Comparison of ENCODE assay signal across 17 cellular contexts in genomic region chr15:92981333-92981732, GRCh38.
A peak's percentile ranks its signal among the peaks of the same experiment; 100 is the strongest.
DNase-seq lines count a peak whose midpoint lies in the region; ATAC-seq and TF ChIP-seq lines count a peak whose summit lies in the region.
"Had no signal": no experiment of that assay in that cellular context is flagged by ENCODE, and none has a peak within 500 bp of the region (broad histone marks: within the 10 kb centered on the region; RNA-seq: fewer than 3 reads in every experiment).

No MANE protein-coding gene starts in this region.

- POLR2A ChIA-PET in activated CD4-positive, alpha-beta memory T cell treated with anti-CD3 and anti-CD28 coated beads for 36 hours (lab: Charles Lee), result interaction anchor here (1.4 kb wide), 1 partner anchor 9 kb away, joined by 3 read pairs; no protein-coding TSS in a partner anchor
- POLR2A ChIA-PET in activated CD4-positive, alpha-beta memory T cell treated with anti-CD3 and anti-CD28 coated beads, Interleukin-2, amount 10 ng/mL, durations not matched to agents 7 days and 5 days (lab: Charles Lee), result interaction anchor here (1.5 to 1.7 kb wide), 2 partner anchors 9 to 173 kb away, joined by 3 to 10 read pairs; no protein-coding TSS in a partner anchor
- POLR2A ChIA-PET in PC-3 (lab: Charles Lee; ENCODE audit: unreplicated experiment), result no interaction called here

- peak overlapping the region; percentile 54 for H3K4me3 ChIP-seq in PC-3 (ENCODE audit: low read length)
- peak overlapping the region; percentile 5 for H3K4me3 ChIP-seq in effector memory CD4-positive, alpha-beta T cell (ENCODE audit: insufficient read depth, low read depth, low read length, poor library complexity, severe bottlenecking)
- no peak overlapping the region for H3K4me3 ChIP-seq in osteoblast (ENCODE audit: insufficient read depth, low read length)
- H3K4me3 ChIP-seq in foreskin fibroblast (ENCODE audit: low read depth in 1 of 2, low read length in 2 of 2), result no peak overlapping the region
- H3K4me3 ChIP-seq: heart right ventricle, right atrium auricular region had no signal

- H3K79me2 ChIP-seq in PC-3 (ENCODE audit: low read length) (peaks cover 25% of the 10 kb centered on the region), osteoblast (ENCODE audit: insufficient read depth, low read length) (peaks cover 61% of the 10 kb centered on the region)

- H2AFZ ChIP-seq in PC-3 (ENCODE audit: low read length), result no peak overlapping the region
- H2AFZ ChIP-seq in osteoblast (ENCODE audit: low read length), result no peak overlapping the region

- DNase-seq in activated CD4-positive, alpha-beta memory T cell treated with anti-CD3 and anti-CD28 coated beads for 36 hours, result no peak
- no peak for DNase-seq in activated CD4-positive, alpha-beta memory T cell treated with anti-CD3 and anti-CD28 coated beads, Interleukin-2, amount 10 ng/mL, durations not matched to agents 7 days and 5 days
- DNase-seq in PC-3 (peak; percentile 94), osteoblast (ENCODE audit: insufficient read length, low spot score, missing footprints) (peak; percentile 1), foreskin fibroblast (no peak), NCI-H446 treated with DMSO at 0.1 percent for 48 hours (lab: John Stamatoyannopoulos, UW) (no peak)
- DNase-seq in effector memory CD4-positive, alpha-beta T cell, result no peak
- no peak for DNase-seq in stimulated activated naive CD4-positive, alpha-beta T cell treated with Interleukin-2 at 50 U/mL for 16 hours (lab: John Stamatoyannopoulos, UW)
- DNase-seq: activated CD8-positive, alpha-beta memory T cell treated with anti-CD3 and anti-CD28 coated beads for 24 hours; activated effector memory CD4-positive, alpha-beta T cell treated with Interleukin-2 at 50 U/mL for 16 hours; CD8-positive, alpha-beta memory T cell; cortex of kidney; heart right ventricle; midbrain; NCI-H146 had no signal

- peak overlapping the region; percentile 77 for H3K9ac ChIP-seq in PC-3 (ENCODE audit: low read length)

- BruUV-seq in PC-3 (replicated peaks; lab: Mats Ljungman, UMichigan), result no TSS peak

- H3K27me3 ChIP-seq in PC-3 (ENCODE audit: low read length), result no peaks in the 10 kb centered on the region
- H3K27me3 ChIP-seq in effector memory CD4-positive, alpha-beta T cell (replicated peaks; ENCODE audit: control insufficient read depth, insufficient read depth, low read length, poor library complexity, severe bottlenecking), result no peaks in the 10 kb centered on the region
- H3K27me3 ChIP-seq in osteoblast (ENCODE audit: insufficient read depth, low read length), result no peaks in the 10 kb centered on the region
- H3K27me3 ChIP-seq: heart right ventricle, right atrium auricular region had no signal

- intact Hi-C loops in activated CD4-positive, alpha-beta memory T cell treated with anti-CD3 and anti-CD28 coated beads for 36 hours (cut with micrococcal nuclease), result loop anchor here (1.0 to 2.0 kb wide), 2 partner anchors 23 to 37 kb away; no protein-coding TSS in a partner anchor
- intact Hi-C loops in PC-3 (cut with micrococcal nuclease), result loop anchor here (5.0 kb wide), 1 partner anchor 74 kb away; no protein-coding TSS in a partner anchor

- H3K4me3 Mint-ChIP-seq in activated CD4-positive, alpha-beta memory T cell treated with anti-CD3 and anti-CD28 coated beads for 36 hours, result peak overlapping the region; percentile 12
- H3K4me3 Mint-ChIP-seq in activated CD4-positive, alpha-beta memory T cell treated with anti-CD3 and anti-CD28 coated beads, Interleukin-2, amount 10 ng/mL, durations not matched to agents 7 days and 5 days, result no peak overlapping the region
- H3K4me3 Mint-ChIP-seq: neural crest cell had no signal

- peak overlapping the region; percentile 98 for H3K27ac ChIP-seq in PC-3 (ENCODE audit: low read length)
- H3K27ac ChIP-seq in effector memory CD4-positive, alpha-beta T cell (ENCODE audit: insufficient read depth, low read length, poor library complexity, severe bottlenecking), result no peak overlapping the region
- H3K27ac ChIP-seq in osteoblast (ENCODE audit: low read depth, low read length), result no peak overlapping the region
- H3K27ac ChIP-seq: right atrium auricular region had no signal

- peaks cover 58% of the 10 kb centered on the region for H3K36me3 ChIP-seq in PC-3 (ENCODE audit: low read depth, low read length)
- H3K36me3 ChIP-seq in effector memory CD4-positive, alpha-beta T cell (ENCODE audit: control insufficient read depth, insufficient read depth, low read length), result peaks cover 92% of the 10 kb centered on the region
- H3K36me3 ChIP-seq in osteoblast (ENCODE audit: insufficient read depth, low read length), result peaks cover 98% of the 10 kb centered on the region

- CTCF ChIA-PET in activated CD4-positive, alpha-beta memory T cell treated with anti-CD3 and anti-CD28 coated beads for 36 hours (lab: Charles Lee), result interaction anchor here (0.8 to 2.0 kb wide), 3 partner anchors 40 to 184 kb away, joined by 4 to 7 read pairs (median 5); no protein-coding TSS in a partner anchor
- CTCF ChIA-PET in activated CD4-positive, alpha-beta memory T cell treated with anti-CD3 and anti-CD28 coated beads, Interleukin-2, amount 10 ng/mL, durations not matched to agents 7 days and 5 days (lab: Charles Lee), result no interaction called here
- CTCF ChIA-PET in PC-3 (lab: Charles Lee), result no interaction called here

- no peaks in the 10 kb centered on the region for H3K27me3 Mint-ChIP-seq in activated CD4-positive, alpha-beta memory T cell treated with anti-CD3 and anti-CD28 coated beads for 36 hours
- H3K27me3 Mint-ChIP-seq in activated CD4-positive, alpha-beta memory T cell treated with anti-CD3 and anti-CD28 coated beads, Interleukin-2, amount 10 ng/mL, durations not matched to agents 7 days and 5 days, result no peaks in the 10 kb centered on the region
- H3K27me3 Mint-ChIP-seq: CD8-positive, alpha-beta memory T cell had no signal

- H3K9me3 ChIP-seq in PC-3 (ENCODE audit: low read length), result no peaks in the 10 kb centered on the region
- H3K9me3 ChIP-seq in effector memory CD4-positive, alpha-beta T cell (ENCODE audit: control insufficient read depth, low read length), result no peaks in the 10 kb centered on the region
- no peaks in the 10 kb centered on the region for H3K9me3 ChIP-seq in osteoblast (ENCODE audit: low read depth, low read length)
- H3K9me3 ChIP-seq: heart right ventricle, right atrium auricular region had no signal

- H3K4me1 Mint-ChIP-seq in activated CD4-positive, alpha-beta memory T cell treated with anti-CD3 and anti-CD28 coated beads for 36 hours (ENCODE audit: low read depth), result peaks cover 11% of the 10 kb centered on the region
- H3K4me1 Mint-ChIP-seq in activated CD4-positive, alpha-beta memory T cell treated with anti-CD3 and anti-CD28 coated beads, Interleukin-2, amount 10 ng/mL, durations not matched to agents 7 days and 5 days, result peaks cover 13% of the 10 kb centered on the region

- H3F3A ChIP-seq in PC-3 (ENCODE audit: low read length, unreplicated experiment), result peaks cover 19% of the 10 kb centered on the region

- H4K20me1 ChIP-seq in PC-3 (ENCODE audit: low read length) (no peaks in the 10 kb centered on the region), osteoblast (ENCODE audit: insufficient read depth, low read length) (peaks cover 2% of the 10 kb centered on the region)

- H3K36me3 Mint-ChIP-seq in activated CD4-positive, alpha-beta memory T cell treated with anti-CD3 and anti-CD28 coated beads for 36 hours, result peaks cover 38% of the 10 kb centered on the region
- peaks cover 46% of the 10 kb centered on the region for H3K36me3 Mint-ChIP-seq in activated CD4-positive, alpha-beta memory T cell treated with anti-CD3 and anti-CD28 coated beads, Interleukin-2, amount 10 ng/mL, durations not matched to agents 7 days and 5 days (ENCODE audit: low read depth)

- H3K4me1 ChIP-seq in PC-3 (ENCODE audit: insufficient read depth, low read length) (peaks cover 44% of the 10 kb centered on the region), osteoblast (ENCODE audit: insufficient read depth, low read length) (peaks cover 13% of the 10 kb centered on the region)
- no peaks in the 10 kb centered on the region for H3K4me1 ChIP-seq in effector memory CD4-positive, alpha-beta T cell (ENCODE audit: control insufficient read depth, insufficient read depth, low read length, poor library complexity, severe bottlenecking)
- H3K4me1 ChIP-seq: right atrium auricular region had no signal

- no peaks in the 10 kb centered on the region for H3K9me2 ChIP-seq in PC-3 (replicated peaks; ENCODE audit: low read length)

- H3K4me2 ChIP-seq in PC-3 (ENCODE audit: low read length), result peak overlapping the region; percentile 79
- no peak overlapping the region for H3K4me2 ChIP-seq in osteoblast (ENCODE audit: insufficient read depth, low read length)

- TF ChIP-seq CTCF in PC-3 (conservative IDR thresholded peaks at IDR 0.05; ENCODE audit: low read depth, low read length) (no peak), osteoblast (IDR thresholded peaks at IDR 0.05; ENCODE audit: extremely low read depth, low read depth, low read length) (no peak), foreskin fibroblast (IDR thresholded peaks at IDR 0.05; ENCODE audit: low read depth, low read length) (no peak)

- no peaks in the 10 kb centered on the region for H3K9me3 Mint-ChIP-seq in activated CD4-positive, alpha-beta memory T cell treated with anti-CD3 and anti-CD28 coated beads for 36 hours
- H3K9me3 Mint-ChIP-seq in activated CD4-positive, alpha-beta memory T cell treated with anti-CD3 and anti-CD28 coated beads, Interleukin-2, amount 10 ng/mL, durations not matched to agents 7 days and 5 days, result no peaks in the 10 kb centered on the region
- H3K9me3 Mint-ChIP-seq: CD8-positive, alpha-beta memory T cell; neural crest cell had no signal

- no peak overlapping the region for H3K27ac Mint-ChIP-seq in activated CD4-positive, alpha-beta memory T cell treated with anti-CD3 and anti-CD28 coated beads for 36 hours
- H3K27ac Mint-ChIP-seq in activated CD4-positive, alpha-beta memory T cell treated with anti-CD3 and anti-CD28 coated beads, Interleukin-2, amount 10 ng/mL, durations not matched to agents 7 days and 5 days, result no peak overlapping the region

- peak; percentile 83 for ATAC-seq in PC-3
- ATAC-seq: heart right ventricle had no signal

Comparison
In these comparisons a context has a peak if more than half of its experiments do, and no peak if none do; other contexts are left out.
1. DNase-seq: peak in PC-3 (single experiment) and osteoblast (single experiment); none in activated CD4-positive, alpha-beta memory T cell treated with anti-CD3 and anti-CD28 coated beads for 36 hours (single experiment), activated CD4-positive, alpha-beta memory T cell treated with anti-CD3 and anti-CD28 coated beads, Interleukin-2, amount 10 ng/mL, durations not matched to agents 7 days and 5 days (single experiment), effector memory CD4-positive, alpha-beta T cell (0 of 3), stimulated activated naive CD4-positive, alpha-beta T cell treated with Interleukin-2 at 50 U/mL for 16 hours (single experiment), foreskin fibroblast (0 of 2) and NCI-H446 treated with DMSO at 0.1 percent for 48 hours (single experiment).
2. H3K4me3 ChIP-seq: peak in PC-3 (single experiment) and effector memory CD4-positive, alpha-beta T cell (single experiment); none in osteoblast (single experiment) and foreskin fibroblast (0 of 2).